Comparison of ENCODE assay signal across 17 cellular contexts in the genomic region with DNA sequence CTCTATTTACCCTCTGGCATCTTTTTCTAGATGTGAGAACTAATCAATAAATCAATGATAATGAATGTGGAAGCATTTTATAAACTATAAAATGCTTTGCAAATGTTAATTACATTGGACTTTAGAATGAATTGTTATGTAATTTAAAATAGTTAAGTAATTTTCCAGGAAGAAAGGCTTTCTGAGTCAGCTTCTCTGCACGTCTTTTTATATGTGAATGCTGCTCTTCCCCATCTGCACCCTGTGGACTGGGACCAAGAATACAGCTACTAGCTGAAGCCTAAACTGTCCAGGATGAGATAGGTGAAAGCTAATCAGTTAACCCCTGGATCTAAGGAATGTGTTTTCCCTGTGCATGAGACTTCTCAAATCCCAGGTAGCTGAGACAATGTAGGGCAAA.
A peak's percentile ranks its signal among the peaks of the same experiment; 100 is the strongest.
DNase-seq lines count a peak whose midpoint lies in the region; ATAC-seq and TF ChIP-seq lines count a peak whose summit lies in the region.
"Had no signal": no experiment of that assay in that cellular context is flagged by ENCODE, and none has a peak within 500 bp of the region (broad histone marks: within the 10 kb centered on the region; RNA-seq: fewer than 3 reads in every experiment).

No MANE protein-coding gene starts in this region.

- H3K4me2 ChIP-seq in SK-N-SH, result no peak overlapping the region
- H3K4me2 ChIP-seq: neural progenitor cell had no signal

- H3K4me1 ChIP-seq in SK-N-SH (ENCODE audit: control insufficient read depth in 1 of 2, insufficient read depth in 2 of 2, low read depth in 1 of 2, low read length in 1 of 2), result peaks cover 0 to 25% of the 10 kb centered on the region in 2 experiments
- H3K4me1 ChIP-seq in upper lobe of right lung, result peaks cover 35% of the 10 kb centered on the region

- H3K9ac ChIP-seq in SK-N-SH, result no peak overlapping the region
- H3K9ac ChIP-seq: neural progenitor cell had no signal

- intact Hi-C loops in upper lobe of right lung (cut with DNase I), result no loop called here

- no peak for TF ChIP-seq CTCF in SK-N-SH (IDR thresholded peaks at IDR 0.05)
- no peak for TF ChIP-seq CTCF in VCaP (conservative IDR thresholded peaks at IDR 0.05)
- TF ChIP-seq CTCF in fibroblast of villous mesenchyme (IDR thresholded peaks at IDR 0.05; ENCODE audit: insufficient read depth, low read depth, low read length), result no peak
- TF ChIP-seq CTCF in upper lobe of right lung (IDR thresholded peaks at IDR 0.05), result no peak

- no peak overlapping the region for H3K4me3 ChIP-seq in SK-N-SH (ENCODE audit: low read depth in 2 of 2, low read length in 1 of 2)
- H3K4me3 ChIP-seq in fibroblast of villous mesenchyme (ENCODE audit: low read depth, low read length), result no peak overlapping the region
- H3K4me3 ChIP-seq in upper lobe of right lung, result no peak overlapping the region
- H3K4me3 ChIP-seq: cardiac muscle cell, neural progenitor cell, thyroid gland had no signal

- no peak overlapping the region for H2AFZ ChIP-seq in SK-N-SH (ENCODE audit: low read depth)
- H2AFZ ChIP-seq: neural progenitor cell had no signal

- H3F3A ChIP-seq in SK-N-SH (replicated peaks; ENCODE audit: insufficient read depth), result no peaks in the 10 kb centered on the region

- H3K36me3 ChIP-seq in SK-N-SH (replicated peaks in 1 of 2; ENCODE audit: control insufficient read depth in 1 of 2, insufficient read depth in 2 of 2, low read length in 1 of 2), result no peaks in the 10 kb centered on the region
- no peaks in the 10 kb centered on the region for H3K36me3 ChIP-seq in upper lobe of right lung
- H3K36me3 ChIP-seq: cardiac muscle cell, neural progenitor cell, thyroid gland had no signal

- no peaks in the 10 kb centered on the region for H4K20me1 ChIP-seq in SK-N-SH (ENCODE audit: insufficient read depth)

- H3K27ac ChIP-seq in SK-N-SH (ENCODE audit: low read depth in 2 of 2, low read length in 1 of 2) (0 out of 4 replicates have a peak overlapping the region, but pooled peaks of 1 of the 2 experiments have one; percentile 43), VCaP (peak overlapping the region; percentile 61), upper lobe of right lung (no peak overlapping the region)
- H3K27ac ChIP-seq: cardiac muscle cell, neural progenitor cell, thyroid gland had no signal

- peak; percentile 22; the same call in 1 of the 3 replicates for ATAC-seq in SK-N-SH treated with all-trans-retinoic acid at 6 μM for 48 hours
- ATAC-seq in upper lobe of right lung, result peak; percentile 38
- ATAC-seq in HG03135 (IDR thresholded peaks at IDR 0.05; ENCODE audit: unreplicated experiment), result no peak
- no peak for ATAC-seq in HG03280 (IDR thresholded peaks at IDR 0.05; ENCODE audit: unreplicated experiment)
- ATAC-seq: activated CD8-positive, alpha-beta T cell treated with anti-CD3 and anti-CD28 coated beads for 36 hours; activated naive CD8-positive, alpha-beta T cell treated with anti-CD3 and anti-CD28 coated beads, Interleukin-2, amount 50 U/mL, for 24 hours; activated T-cell treated with anti-CD3 and anti-CD28 coated beads, Interleukin-2, amount 50 U/mL, for 72 hours had no signal

- no peak for TF ChIP-seq RAD21 in SK-N-SH (IDR thresholded peaks at IDR 0.05; ENCODE audit: low read length)

- H3K27me3 ChIP-seq in SK-N-SH (ENCODE audit: insufficient read depth) (no peaks in the 10 kb centered on the region), upper lobe of right lung (no peaks in the 10 kb centered on the region)
- H3K27me3 ChIP-seq: cardiac muscle cell, neural progenitor cell, thyroid gland had no signal

- H3K9me3 ChIP-seq in SK-N-SH (no peaks in the 10 kb centered on the region), upper lobe of right lung (no peaks in the 10 kb centered on the region)
- H3K9me3 ChIP-seq: thyroid gland had no signal

- DNase-seq in SK-N-SH (no peak), fibroblast of villous mesenchyme (ENCODE audit: low read depth) (peak; percentile 41), upper lobe of right lung (no peak), SK-N-DZ (ENCODE audit: low spot score) (no peak)
- DNase-seq: 8988T; activated CD8-positive, alpha-beta T cell treated with anti-CD3 and anti-CD28 coated beads for 36 hours; activated naive CD8-positive, alpha-beta T cell treated with anti-CD3 and anti-CD28 coated beads, Interleukin-2, amount 50 U/mL, for 24 hours; activated T-cell treated with anti-CD3 and anti-CD28 coated beads, Interleukin-2, amount 50 U/mL, for 72 hours; islet precursor cell; NCI-H1092 treated with DMSO at 0.1 percent for 48 hours; thyroid gland had no signal

- no peaks in the 10 kb centered on the region for H3K79me2 ChIP-seq in SK-N-SH (ENCODE audit: insufficient read depth)

- WGBS in SK-N-SH (ENCODE audit: low lambda C conversion rate), result 61% methylated on average over 1 of the region's 1 CpG

- no peak for TF ChIP-seq EP300 in SK-N-SH (IDR thresholded peaks at IDR 0.05; ENCODE audit: borderline replicate concordance in 1 of 2, low read depth in 1 of 2, low read length in 1 of 2)

- no peaks in the 10 kb centered on the region for H3K9me2 ChIP-seq in SK-N-SH

- POLR2A ChIA-PET in SK-N-SH (lab: Yijun Ruan, JAX), result no interaction called here

- CTCF ChIA-PET in SK-N-SH (lab: Yijun Ruan, JAX), result interaction anchor here (2.2 to 2.4 kb wide), 2 partner anchors 293 to 714 kb away, joined by 6 to 7 read pairs; a partner anchor contains a TSS

TF ChIP-seq in SK-N-SH treated with all-trans-retinoic acid at 6 μM for 48 hours, 23 proteins besides CTCF, POLR2A, EP300 and RAD21 (continues in another document):
- TF ChIP-seq, protein P1, sequence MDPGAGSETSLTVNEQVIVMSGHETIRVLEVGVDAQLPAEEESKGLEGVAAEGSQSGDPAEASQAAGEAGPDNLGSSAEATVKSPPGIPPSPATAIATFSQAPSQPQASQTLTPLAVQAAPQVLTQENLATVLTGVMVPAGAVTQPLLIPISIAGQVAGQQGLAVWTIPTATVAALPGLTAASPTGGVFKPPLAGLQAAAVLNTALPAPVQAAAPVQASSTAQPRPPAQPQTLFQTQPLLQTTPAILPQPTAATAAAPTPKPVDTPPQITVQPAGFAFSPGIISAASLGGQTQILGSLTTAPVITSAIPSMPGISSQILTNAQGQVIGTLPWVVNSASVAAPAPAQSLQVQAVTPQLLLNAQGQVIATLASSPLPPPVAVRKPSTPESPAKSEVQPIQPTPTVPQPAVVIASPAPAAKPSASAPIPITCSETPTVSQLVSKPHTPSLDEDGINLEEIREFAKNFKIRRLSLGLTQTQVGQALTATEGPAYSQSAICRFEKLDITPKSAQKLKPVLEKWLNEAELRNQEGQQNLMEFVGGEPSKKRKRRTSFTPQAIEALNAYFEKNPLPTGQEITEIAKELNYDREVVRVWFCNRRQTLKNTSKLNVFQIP (CRISPR knock-in tag; IDR thresholded peaks at IDR 0.05; ENCODE audit: borderline replicate concordance, low read depth), result no peak
- TF ChIP-seq ARNTL (CRISPR knock-in tag; IDR thresholded peaks at IDR 0.05; ENCODE audit: borderline replicate concordance, low read depth), result no peak
- no peak for TF ChIP-seq ZNF70 (CRISPR knock-in tag; IDR thresholded peaks at IDR 0.05)
- TF ChIP-seq, protein P2, sequence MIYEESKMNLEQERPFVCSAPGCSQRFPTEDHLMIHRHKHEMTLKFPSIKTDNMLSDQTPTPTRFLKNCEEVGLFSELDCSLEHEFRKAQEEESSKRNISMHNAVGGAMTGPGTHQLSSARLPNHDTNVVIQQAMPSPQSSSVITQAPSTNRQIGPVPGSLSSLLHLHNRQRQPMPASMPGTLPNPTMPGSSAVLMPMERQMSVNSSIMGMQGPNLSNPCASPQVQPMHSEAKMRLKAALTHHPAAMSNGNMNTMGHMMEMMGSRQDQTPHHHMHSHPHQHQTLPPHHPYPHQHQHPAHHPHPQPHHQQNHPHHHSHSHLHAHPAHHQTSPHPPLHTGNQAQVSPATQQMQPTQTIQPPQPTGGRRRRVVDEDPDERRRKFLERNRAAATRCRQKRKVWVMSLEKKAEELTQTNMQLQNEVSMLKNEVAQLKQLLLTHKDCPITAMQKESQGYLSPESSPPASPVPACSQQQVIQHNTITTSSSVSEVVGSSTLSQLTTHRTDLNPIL (CRISPR knock-in tag; IDR thresholded peaks at IDR 0.05; ENCODE audit: low read depth), result no peak
- no peak for TF ChIP-seq ISL1 (CRISPR knock-in tag; IDR thresholded peaks at IDR 0.05)

TF ChIP-seq in SK-N-SH, 30 proteins besides CTCF, POLR2A, EP300 and RAD21 (continues in another document):
- TF ChIP-seq, protein P3, sequence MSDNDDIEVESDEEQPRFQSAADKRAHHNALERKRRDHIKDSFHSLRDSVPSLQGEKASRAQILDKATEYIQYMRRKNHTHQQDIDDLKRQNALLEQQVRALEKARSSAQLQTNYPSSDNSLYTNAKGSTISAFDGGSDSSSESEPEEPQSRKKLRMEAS (IDR thresholded peaks at IDR 0.05; ENCODE audit: low read depth), result no peak
- TF ChIP-seq NFIC (IDR thresholded peaks at IDR 0.05; ENCODE audit: borderline replicate concordance), result no peak
- no peak for TF ChIP-seq TCF12 (IDR thresholded peaks at IDR 0.05)
- TF ChIP-seq MEF2A (IDR thresholded peaks at IDR 0.05; ENCODE audit: borderline replicate concordance, low read depth), result no peak
- TF ChIP-seq MXI1 (IDR thresholded peaks at IDR 0.05; ENCODE audit: low read depth, low read length), result no peak
- TF ChIP-seq, protein P4, sequence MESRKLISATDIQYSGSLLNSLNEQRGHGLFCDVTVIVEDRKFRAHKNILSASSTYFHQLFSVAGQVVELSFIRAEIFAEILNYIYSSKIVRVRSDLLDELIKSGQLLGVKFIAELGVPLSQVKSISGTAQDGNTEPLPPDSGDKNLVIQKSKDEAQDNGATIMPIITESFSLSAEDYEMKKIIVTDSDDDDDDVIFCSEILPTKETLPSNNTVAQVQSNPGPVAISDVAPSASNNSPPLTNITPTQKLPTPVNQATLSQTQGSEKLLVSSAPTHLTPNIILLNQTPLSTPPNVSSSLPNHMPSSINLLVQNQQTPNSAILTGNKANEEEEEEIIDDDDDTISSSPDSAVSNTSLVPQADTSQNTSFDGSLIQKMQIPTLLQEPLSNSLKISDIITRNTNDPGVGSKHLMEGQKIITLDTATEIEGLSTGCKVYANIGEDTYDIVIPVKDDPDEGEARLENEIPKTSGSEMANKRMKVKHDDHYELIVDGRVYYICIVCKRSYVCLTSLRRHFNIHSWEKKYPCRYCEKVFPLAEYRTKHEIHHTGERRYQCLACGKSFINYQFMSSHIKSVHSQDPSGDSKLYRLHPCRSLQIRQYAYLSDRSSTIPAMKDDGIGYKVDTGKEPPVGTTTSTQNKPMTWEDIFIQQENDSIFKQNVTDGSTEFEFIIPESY (IDR thresholded peaks at IDR 0.05; ENCODE audit: borderline replicate concordance, low read depth), result no peak
- no peak for TF ChIP-seq RCOR1 (IDR thresholded peaks at IDR 0.05; ENCODE audit: low read length)
- TF ChIP-seq RFX5 (IDR thresholded peaks at IDR 0.05; ENCODE audit: low read length), result no peak

Comparison
In these comparisons a context has a peak if more than half of its experiments do, and no peak if none do; other contexts are left out.
1. ATAC-seq: peak in SK-N-SH treated with all-trans-retinoic acid at 6 μM for 48 hours (single experiment) and upper lobe of right lung (single experiment); none in HG03135 (single experiment) and HG03280 (single experiment).